2 cellular contexts compared by ENCODE assay signal in genomic region chr16:87549627-87550509, GRCh38.
TF ChIP-seq lines count a peak whose summit lies in the region.

No MANE protein-coding gene starts in this region.

TF ChIP-seq in IMR-90, 13 proteins besides CTCF, POLR2A, EP300 and RAD21:
- TF ChIP-seq NFE2L2 (IDR thresholded peaks at IDR 0.05; ENCODE audit: low read depth, low read length): no peak
- TF ChIP-seq ELK1 (IDR thresholded peaks at IDR 0.05; ENCODE audit: borderline replicate concordance, low read depth, low read length): no peak
- TF ChIP-seq MXI1 (IDR thresholded peaks at IDR 0.05; ENCODE audit: borderline replicate concordance, low read depth, low read length): no peak
- TF ChIP-seq CHD1 (IDR thresholded peaks at IDR 0.05; ENCODE audit: low read depth, low read length): no peak
- TF ChIP-seq USF2 (IDR thresholded peaks at IDR 0.05; ENCODE audit: low read depth, low read length): no peak
- no peak for TF ChIP-seq BHLHE40 (IDR thresholded peaks at IDR 0.05; ENCODE audit: low read depth, low read length)
- no peak for TF ChIP-seq RCOR1 (IDR thresholded peaks at IDR 0.05; ENCODE audit: insufficient replicate concordance, low read length)
- TF ChIP-seq MAFK (IDR thresholded peaks at IDR 0.05; ENCODE audit: low read depth, low read length): no peak
- no peak for TF ChIP-seq MAZ (IDR thresholded peaks at IDR 0.05; ENCODE audit: borderline replicate concordance, low read depth, low read length)
- no peak for TF ChIP-seq CEBPB (IDR thresholded peaks at IDR 0.05; ENCODE audit: low read depth, low read length)
- TF ChIP-seq FOS (IDR thresholded peaks at IDR 0.05; ENCODE audit: low read depth, low read length): no peak
- TF ChIP-seq RFX5 (IDR thresholded peaks at IDR 0.05; ENCODE audit: low read depth, low read length): no peak
- TF ChIP-seq SMC3 (IDR thresholded peaks at IDR 0.05; ENCODE audit: low read depth, low read length): no peak
TF ChIP-seq in IMR-90: peak in this region for 0.

TF ChIP-seq in H1, 55 proteins besides CTCF, POLR2A, EP300 and RAD21:
- TF ChIP-seq MAFK (IDR thresholded peaks at IDR 0.05; ENCODE audit: low read depth, low read length) (no peak), CEBPB (IDR thresholded peaks at IDR 0.05; ENCODE audit: low read depth, low read length) (no peak), TAF7 (optimal IDR thresholded peaks at IDR 0.05; ENCODE audit: borderline replicate concordance, low read depth, low read length) (no peak), NRF1 (IDR thresholded peaks at IDR 0.05; ENCODE audit: low read depth, low read length) (no peak), BACH1 (IDR thresholded peaks at IDR 0.05; ENCODE audit: low read length) (no peak), SP4 (IDR thresholded peaks at IDR 0.05; ENCODE audit: low read length) (no peak), CBX5 (IDR thresholded peaks at IDR 0.05; ENCODE audit: low read depth, low read length) (no peak), SRF (IDR thresholded peaks at IDR 0.05; ENCODE audit: low read depth, low read length) (no peak), ATF2 (IDR thresholded peaks at IDR 0.05; ENCODE audit: low read length) (no peak), KDM1A (IDR thresholded peaks at IDR 0.05; ENCODE audit: borderline replicate concordance, low read length) (no peak), TBP (IDR thresholded peaks at IDR 0.05; ENCODE audit: low read depth, low read length) (no peak), RNF2 (IDR thresholded peaks at IDR 0.05; ENCODE audit: borderline replicate concordance, low read depth, low read length, missing control alignments, poor library complexity, severe bottlenecking) (no peak), EGR1 (IDR thresholded peaks at IDR 0.05; ENCODE audit: borderline replicate concordance, low read depth, low read length) (no peak), RXRA (IDR thresholded peaks at IDR 0.05; ENCODE audit: insufficient read depth, low read depth, low read length) (no peak), CREB1 (IDR thresholded peaks at IDR 0.05) (no peak), SIRT6 (IDR thresholded peaks at IDR 0.05; ENCODE audit: low read length) (no peak), RBBP5 (IDR thresholded peaks at IDR 0.05; ENCODE audit: borderline replicate concordance, low read depth, low read length) (no peak), JUN (IDR thresholded peaks at IDR 0.05; ENCODE audit: low read depth, low read length) (no peak), SAP30 (IDR thresholded peaks at IDR 0.05; ENCODE audit: insufficient read depth, insufficient replicate concordance, low read length) (no peak), ZNF274 (IDR thresholded peaks at IDR 0.05; ENCODE audit: borderline replicate concordance, extremely low read depth, low read length) (no peak)
